Comparison of ENCODE assay signal across 8 cellular contexts in genomic region chrX:11756354-11757318, GRCh38. TPM values are rescaled to one million over a fixed set of nuclear protein-coding genes. Genes with fewer than 3 reads are reported as not detected.
DNase-seq lines count a peak whose midpoint lies in the region; ATAC-seq and TF ChIP-seq lines count a peak whose summit lies in the region.

No MANE protein-coding gene starts in this region.

- H3K79me1 ChIP-seq in mesendoderm (ENCODE audit: low read length): no peaks in the 10 kb centered on the region

- H3K9me3 Mint-ChIP-seq in activated naive CD8-positive, alpha-beta T cell treated with anti-CD3 and anti-CD28 coated beads for 36 hours: no peaks in the 10 kb centered on the region

- no peak overlapping the region for H3K23ac ChIP-seq in mesendoderm (ENCODE audit: low read length)

- no peak overlapping the region for H2BK5ac ChIP-seq in mesendoderm (ENCODE audit: low read length)

- peak overlapping the region; percentile 77 for H2AFZ ChIP-seq in ACC112 (ENCODE audit: low read length, unreplicated experiment)

- no peak overlapping the region for H3K56ac ChIP-seq in mesendoderm (ENCODE audit: low read length)

- H3K27me3 ChIP-seq in ACC112 (ENCODE audit: insufficient read depth, low read length): peaks cover 10% of the 10 kb centered on the region; the same call in 1 of the 2 replicates
- H3K27me3 ChIP-seq in mesendoderm (ENCODE audit: insufficient read depth, low read length, poor library complexity): no peaks in the 10 kb centered on the region
- H3K27me3 ChIP-seq in testis: no peaks in the 10 kb centered on the region

- peaks cover 11% of the 10 kb centered on the region for H3K36me3 Mint-ChIP-seq in activated naive CD8-positive, alpha-beta T cell treated with anti-CD3 and anti-CD28 coated beads for 36 hours

- no peak overlapping the region for H2BK15ac ChIP-seq in mesendoderm (replicated peaks; ENCODE audit: low read depth)

- H3K4me1 ChIP-seq in ACC112 (ENCODE audit: control insufficient read depth, insufficient read depth, low read length, unreplicated experiment) (peaks cover 21% of the 10 kb centered on the region), mesendoderm (ENCODE audit: control insufficient read depth, low read depth, low read length) (no peaks in the 10 kb centered on the region), testis (no peaks in the 10 kb centered on the region)

- intact Hi-C loops in testis (cut with DNase I; ENCODE audit: low total_unique reads): no loop called here

- peaks cover 14% of the 10 kb centered on the region for H3K79me2 ChIP-seq in ACC112 (ENCODE audit: control insufficient read depth, insufficient read depth, low read length, unreplicated experiment)
- H3K79me2 ChIP-seq in mesendoderm (ENCODE audit: control insufficient read depth, insufficient read depth, low read length): no peaks in the 10 kb centered on the region

- no peak overlapping the region for H2AK5ac ChIP-seq in mesendoderm (ENCODE audit: low read length)

- peak overlapping the region; percentile 79 for H3K4me3 ChIP-seq in ACC112 (ENCODE audit: low read depth, low read length)
- H3K4me3 ChIP-seq in mesendoderm (ENCODE audit: low read length): no peak overlapping the region
- no peak overlapping the region for H3K4me3 ChIP-seq in testis

- H3K4me1 Mint-ChIP-seq in activated naive CD8-positive, alpha-beta T cell treated with anti-CD3 and anti-CD28 coated beads for 36 hours: peaks cover 2% of the 10 kb centered on the region

- no peak for TF ChIP-seq POLR2A in testis (IDR thresholded peaks at IDR 0.05)

- no peak overlapping the region for H3K9ac ChIP-seq in mesendoderm (ENCODE audit: low read length)

- H3K18ac ChIP-seq in mesendoderm (ENCODE audit: low read length): no peak overlapping the region

- H3K36me3 ChIP-seq in ACC112 (ENCODE audit: insufficient read depth, low read length) (peaks cover 7% of the 10 kb centered on the region), mesendoderm (ENCODE audit: control insufficient read depth, insufficient read depth, low read length) (no peaks in the 10 kb centered on the region), testis (ENCODE audit: low read depth, missing control alignments) (no peaks in the 10 kb centered on the region)

- H4K8ac ChIP-seq in mesendoderm (ENCODE audit: low read depth, low read length): no peak overlapping the region

- H3K4ac ChIP-seq in mesendoderm (ENCODE audit: low read depth, low read length): no peak overlapping the region

- TF ChIP-seq CTCF in GM20000 (IDR thresholded peaks at IDR 0.05; ENCODE audit: extremely low read depth, missing control alignments) (no peak), testis (IDR thresholded peaks at IDR 0.05) (no peak)

- 0 out of 2 replicates have a peak overlapping the region, but pooled peaks have one; percentile 57 for H3K27ac ChIP-seq in ACC112 (ENCODE audit: low read depth, low read length)
- no peak overlapping the region for H3K27ac ChIP-seq in mesendoderm (ENCODE audit: low read depth, low read length)
- H3K27ac ChIP-seq in testis: no peak overlapping the region

- WGBS in mesendoderm (ENCODE audit: extremely low coverage, insufficient coverage, low lambda C conversion rate): no CpG with 5 or more reads among the region's 15 CpGs
- WGBS in testis, 2 donors: 27 to 44% methylated on average over 15 of the region's 15 CpGs

- H2BK120ac ChIP-seq in mesendoderm (ENCODE audit: low read depth, low read length): no peak overlapping the region

- DNase-seq in GM20000 (ENCODE audit: low spot score): peak; percentile 19
- no peak for DNase-seq in activated naive CD8-positive, alpha-beta T cell treated with anti-CD3 and anti-CD28 coated beads for 36 hours
- peak; percentile 1 for DNase-seq in mesendoderm
- no peak for DNase-seq in putamen (ENCODE audit: low spot score)
- no peak for DNase-seq in testis
- no peak for DNase-seq in NCI-H2029 treated with DMSO at 0.1 percent for 48 hours (lab: John Stamatoyannopoulos, UW)

- H3K4me3 Mint-ChIP-seq in activated naive CD8-positive, alpha-beta T cell treated with anti-CD3 and anti-CD28 coated beads for 36 hours: peak overlapping the region; percentile 55

- H3K9me3 ChIP-seq in testis: no peaks in the 10 kb centered on the region

- H3K27me3 Mint-ChIP-seq in activated naive CD8-positive, alpha-beta T cell treated with anti-CD3 and anti-CD28 coated beads for 36 hours: no peaks in the 10 kb centered on the region

- H3K27ac Mint-ChIP-seq in activated naive CD8-positive, alpha-beta T cell treated with anti-CD3 and anti-CD28 coated beads for 36 hours: no peak overlapping the region

- no peak for ATAC-seq in HG02973 (IDR thresholded peaks at IDR 0.05; ENCODE audit: unreplicated experiment)

- no peak overlapping the region for H4K5ac ChIP-seq in mesendoderm (ENCODE audit: low read length)

- H3K4me2 ChIP-seq in mesendoderm (ENCODE audit: low read length): no peak overlapping the region

RNA-seq across cellular contexts. Expression of gene MSL3, which starts 1.4 kb away (rescaled TPM):
- 10 to 100 TPM; 41.1 to 42.2 TPM for total RNA-seq in activated naive CD8-positive, alpha-beta T cell treated with anti-CD3 and anti-CD28 coated beads for 36 hours
- polyA plus RNA-seq in mesendoderm (2013, experiment 1 of 2): 13.2 TPM
- 14.0 TPM for polyA plus RNA-seq in mesendoderm (2013, experiment 2 of 2)
- 10 to 100 TPM; 47.6 to 49.9 TPM for total RNA-seq in testis
- polyA plus RNA-seq in testis (ENCODE audit: insufficient read depth, low read depth, low replicate concordance): 34.5 TPM

Comparison
In these comparisons a context has a peak if more than half of its experiments do, and no peak if none do; other contexts are left out.
1. DNase-seq: peak in GM20000 (single experiment) and mesendoderm (single experiment); none in activated naive CD8-positive, alpha-beta T cell treated with anti-CD3 and anti-CD28 coated beads for 36 hours (single experiment), putamen (single experiment), testis (single experiment) and NCI-H2029 treated with DMSO at 0.1 percent for 48 hours (single experiment).